8 cellular contexts compared by ENCODE assay signal in the genomic region with DNA sequence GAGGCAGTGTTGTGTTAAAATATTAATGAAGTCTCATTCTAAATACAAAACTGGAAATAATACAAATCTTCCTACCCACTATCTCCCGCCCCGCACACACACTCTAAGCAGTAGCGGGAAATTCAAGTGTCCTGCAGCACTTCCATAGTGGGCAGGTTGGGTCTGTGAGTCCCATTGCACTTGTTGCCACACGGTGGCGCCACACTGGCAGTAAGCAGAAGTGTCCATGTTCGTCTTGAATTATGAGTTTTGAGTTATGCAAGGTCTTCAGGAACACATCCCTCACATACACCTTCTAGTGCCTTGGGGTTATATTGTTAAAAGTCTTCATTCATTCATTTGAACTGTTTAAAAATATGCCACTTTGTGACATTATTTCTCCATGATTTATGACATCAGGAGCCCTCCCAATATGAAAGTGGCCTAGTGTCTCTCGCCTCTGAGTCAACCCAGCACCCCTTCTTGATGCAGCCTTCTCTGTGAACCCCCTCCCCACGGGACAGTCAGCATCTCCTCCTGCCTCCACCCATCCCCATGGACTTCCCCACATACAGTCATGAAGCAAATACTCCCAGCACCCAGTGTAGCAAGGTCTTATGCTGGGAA. TPM values are rescaled to one million over a fixed set of nuclear protein-coding genes. Genes with fewer than 3 reads are reported as not detected.
DNase-seq lines count a peak whose midpoint lies in the region; ATAC-seq, FAIRE-seq and TF ChIP-seq lines count a peak whose summit lies in the region.

No MANE protein-coding gene starts in this region.

- H3K79me2 ChIP-seq in endothelial cell of umbilical vein (ENCODE audit: control insufficient read depth, insufficient read depth, low read length) = no peaks in the 10 kb centered on the region

- no peak overlapping the region for H2AFZ ChIP-seq in endothelial cell of umbilical vein (ENCODE audit: low read depth, low read length)

- peak; percentile 76 to 83 for TF ChIP-seq CTCF in endothelial cell of umbilical vein (IDR thresholded peaks at IDR 0.05; ENCODE audit: extremely low read depth in 1 of 2, insufficient read depth in 1 of 2, low read depth in 1 of 2, low read length in 2 of 2)
- TF ChIP-seq CTCF in tibial nerve (IDR thresholded peaks at IDR 0.05) = peak; percentile 21 to 52 (median 40)

- no peaks in the 10 kb centered on the region for H3K9me1 ChIP-seq in endothelial cell of umbilical vein (replicated peaks; ENCODE audit: control insufficient read depth, extremely low read depth, insufficient read depth, low read length)

- H3K27me3 Mint-ChIP-seq in natural killer cell treated with Interleukin-12 subunit alpha and Interleukin-12 subunit beta and Interleukin-15 and Interleukin-18, amount 100 ng/mL, for 72 hours = peaks cover 17 to 32% of the 10 kb centered on the region in 2 donors

- H3K9me3 ChIP-seq in endothelial cell of umbilical vein (replicated peaks; ENCODE audit: control insufficient read depth, insufficient read depth, low read length) (no peaks in the 10 kb centered on the region), tibial nerve (no peaks in the 10 kb centered on the region)

- WGBS in tibial nerve, 2 donors = 42 to 44% methylated on average over 8 of the region's 8 CpGs

- H3K36me3 ChIP-seq in endothelial cell of umbilical vein (ENCODE audit: control insufficient read depth in 2 of 2, extremely low read depth in 1 of 2, insufficient read depth in 2 of 2, low read length in 2 of 2) (no peaks in the 10 kb centered on the region), tibial nerve (no peaks in the 10 kb centered on the region)

- no peak overlapping the region for H3K4me2 ChIP-seq in endothelial cell of umbilical vein (ENCODE audit: insufficient read depth, low read length)

- peak; percentile 84 for FAIRE-seq in endothelial cell of umbilical vein (lab: Jason Lieb, UNC)

- CTCF ChIA-PET in endothelial cell of umbilical vein (lab: Charles Lee) = interaction anchor here (2.8 to 2.9 kb wide), 3 partner anchors 10 to 147 kb away, joined by 6 to 14 read pairs (median 8); a partner anchor contains a TSS

- H3K4me3 ChIP-seq in endothelial cell of umbilical vein (replicated peaks in 1 of 3; ENCODE audit: insufficient read depth in 1 of 3, low read depth in 1 of 3, low read length in 3 of 3) (no peak overlapping the region), tibial nerve (no peak overlapping the region)

- H3K27me3 ChIP-seq in endothelial cell of umbilical vein (ENCODE audit: control insufficient read depth in 2 of 2, insufficient read depth in 2 of 2, low read length in 2 of 2) = peaks cover 0 to 2% of the 10 kb centered on the region in 2 experiments
- peaks cover 0 to 31% of the 10 kb centered on the region in 2 donors for H3K27me3 ChIP-seq in tibial nerve

- H3K27ac ChIP-seq in endothelial cell of umbilical vein (ENCODE audit: insufficient read depth, low read depth, low read length) (peak overlapping the region; percentile 54), tibial nerve (no peak overlapping the region)

- H3K36me3 Mint-ChIP-seq in natural killer cell treated with Interleukin-12 subunit alpha and Interleukin-12 subunit beta and Interleukin-15 and Interleukin-18, amount 100 ng/mL, for 72 hours = no peaks in the 10 kb centered on the region

- H3K4me1 ChIP-seq in endothelial cell of umbilical vein (ENCODE audit: control insufficient read depth, extremely low read depth, insufficient read depth, low read length) (peaks cover 15% of the 10 kb centered on the region), tibial nerve (no peaks in the 10 kb centered on the region)

- H4K20me1 ChIP-seq in endothelial cell of umbilical vein (replicated peaks; ENCODE audit: control insufficient read depth, extremely low read depth, insufficient read depth, low read length) = no peaks in the 10 kb centered on the region

- peak; percentile 64 for DNase-seq in NCI-H82 (lab: John Stamatoyannopoulos, UW)
- DNase-seq in NCI-H82 treated with DMSO at 0.1 percent for 48 hours (lab: John Stamatoyannopoulos, UW; ENCODE audit: unreplicated experiment) = no peak
- DNase-seq in NCI-H1048 (lab: John Stamatoyannopoulos, UW) = peak; percentile 31
- peak; percentile 55 to 60 for DNase-seq in activated CD4-positive, alpha-beta T cell treated with anti-CD3 and anti-CD28 coated beads, Interleukin-2, amount 50 U/mL, for 48 hours
- peak; percentile 53 for DNase-seq in endothelial cell of umbilical vein (ENCODE audit: low read depth, low spot score)
- no peak for DNase-seq in natural killer cell treated with Interleukin-12 subunit alpha and Interleukin-12 subunit beta and Interleukin-15 and Interleukin-18, amount 100 ng/mL, for 72 hours (ENCODE audit: low spot score)
- peak in 1 of 2 donors; percentile 23 for DNase-seq in tibial nerve (ENCODE audit: low spot score in 2 of 2)

- POLR2A ChIA-PET in endothelial cell of umbilical vein (lab: Charles Lee) = no interaction called here

- dilution Hi-C loops in endothelial cell of umbilical vein (cut with MboI; ENCODE audit: extremely low pct_ligation_motif_present, low sequenced_read_pairs) = no loop called here

- intact Hi-C loops in endothelial cell of umbilical vein (cut with micrococcal nuclease) = loop anchor here (1.0 kb wide), 2 partner anchors 147 to 287 kb away; no protein-coding TSS in a partner anchor

- H3K4me3 Mint-ChIP-seq in natural killer cell treated with Interleukin-12 subunit alpha and Interleukin-12 subunit beta and Interleukin-15 and Interleukin-18, amount 100 ng/mL, for 72 hours = no peak overlapping the region

- H3K27ac Mint-ChIP-seq in natural killer cell treated with Interleukin-12 subunit alpha and Interleukin-12 subunit beta and Interleukin-15 and Interleukin-18, amount 100 ng/mL, for 72 hours = no peak overlapping the region

- ATAC-seq in natural killer cell treated with Interleukin-12 subunit alpha and Interleukin-12 subunit beta and Interleukin-15 and Interleukin-18, amount 100 ng/mL, for 72 hours = peak; percentile 52 to 74
- ATAC-seq in HG03097 (IDR thresholded peaks at IDR 0.05; ENCODE audit: low FRiP score, unreplicated experiment) = no peak

- no peaks in the 10 kb centered on the region for H3K4me1 Mint-ChIP-seq in natural killer cell treated with Interleukin-12 subunit alpha and Interleukin-12 subunit beta and Interleukin-15 and Interleukin-18, amount 100 ng/mL, for 72 hours (ENCODE audit: low read depth in 2 of 2)

- H3K9ac ChIP-seq in endothelial cell of umbilical vein (replicated peaks; ENCODE audit: extremely low read depth, insufficient read depth, low read length) = no peak overlapping the region

- no TSS peak for BruUV-seq in endothelial cell of umbilical vein (replicated peaks; lab: Mats Ljungman, UMichigan)

- no peak for TF ChIP-seq EP300 in tibial nerve (IDR thresholded peaks at IDR 0.05)

- H3K9me3 Mint-ChIP-seq in natural killer cell treated with Interleukin-12 subunit alpha and Interleukin-12 subunit beta and Interleukin-15 and Interleukin-18, amount 100 ng/mL, for 72 hours = no peaks in the 10 kb centered on the region

- no peak for TF ChIP-seq POLR2A in endothelial cell of umbilical vein (IDR thresholded peaks at IDR 0.05; ENCODE audit: low read depth, low read length)
- no peak for TF ChIP-seq POLR2A in tibial nerve (IDR thresholded peaks at IDR 0.05)

TF ChIP-seq in endothelial cell of umbilical vein, 7 proteins besides CTCF, POLR2A, EP300 and RAD21:
- no peak for TF ChIP-seq GATA2 (IDR thresholded peaks at IDR 0.05; ENCODE audit: insufficient read depth, insufficient read length, low read depth, low read length)
- TF ChIP-seq, protein P1, sequence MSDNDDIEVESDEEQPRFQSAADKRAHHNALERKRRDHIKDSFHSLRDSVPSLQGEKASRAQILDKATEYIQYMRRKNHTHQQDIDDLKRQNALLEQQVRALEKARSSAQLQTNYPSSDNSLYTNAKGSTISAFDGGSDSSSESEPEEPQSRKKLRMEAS (IDR thresholded peaks at IDR 0.05; ENCODE audit: insufficient read depth, insufficient read length) = no peak
TF ChIP-seq in endothelial cell of umbilical vein: peak in this region for 0.

RNA-seq across cellular contexts. Expression of a gene that starts 17.6 kb away (rescaled TPM):
- total RNA-seq in endothelial cell of umbilical vein (15.1 and 16.6 TPM in 2 replicates), tibial nerve (10 to 100 TPM; 13.5 to 34.3 (median 27.1) TPM)
- 4.7 and 5.0 TPM in 2 replicates for polyA plus RNA-seq in endothelial cell of umbilical vein
- 7.2 and 9.5 TPM in 2 replicates for polyA plus RNA-seq in endothelial cell of umbilical vein (2011; cell fraction: cytosol; rRNA removed)
- polyA plus RNA-seq in endothelial cell of umbilical vein (2011; cell fraction: nucleus; rRNA removed) = 12.2 and 15.8 TPM in 2 replicates
- polyA plus RNA-seq in endothelial cell of umbilical vein (2012) = 8.5 and 9.7 TPM in 2 replicates
- 4.5 and 5.8 TPM in 2 replicates for polyA minus RNA-seq in endothelial cell of umbilical vein
- polyA minus RNA-seq in endothelial cell of umbilical vein (2011; cell fraction: cytosol; rRNA and poly(A)+ RNA removed) = 4.9 TPM
- 6.2 and 7.5 TPM in 2 replicates for polyA minus RNA-seq in endothelial cell of umbilical vein (2011; cell fraction: nucleus; rRNA and poly(A)+ RNA removed)
- 10 to 100 TPM; 21.7 to 27.0 TPM for total RNA-seq in natural killer cell treated with Interleukin-12 subunit alpha and Interleukin-12 subunit beta and Interleukin-15 and Interleukin-18, amount 100 ng/mL, for 72 hours

RNA-seq across cellular contexts. Expression of a gene that starts 41.0 kb away (rescaled TPM):
- total RNA-seq in endothelial cell of umbilical vein = not detected in 2 replicates
- polyA plus RNA-seq in endothelial cell of umbilical vein = not detected in 2 replicates
- polyA plus RNA-seq in endothelial cell of umbilical vein (2011; cell fraction: cytosol; rRNA removed) = not detected in 2 replicates
- polyA plus RNA-seq in endothelial cell of umbilical vein (2011; cell fraction: nucleus; rRNA removed) = not detected in 2 replicates
- not detected in 2 replicates for polyA plus RNA-seq in endothelial cell of umbilical vein (2012)
- polyA minus RNA-seq in endothelial cell of umbilical vein = not detected in 2 replicates
- polyA minus RNA-seq in endothelial cell of umbilical vein (2011; cell fraction: cytosol; rRNA and poly(A)+ RNA removed) = not detected
- polyA minus RNA-seq in endothelial cell of umbilical vein (2011; cell fraction: nucleus; rRNA and poly(A)+ RNA removed) = 0.24 TPM in 1 of 2 replicates, not detected in the other
- under 1 TPM in 1 of 2 donors, not detected in 1; 0.93 TPM for total RNA-seq in natural killer cell treated with Interleukin-12 subunit alpha and Interleukin-12 subunit beta and Interleukin-15 and Interleukin-18, amount 100 ng/mL, for 72 hours
- not detected for total RNA-seq in tibial nerve

Comparison
In these comparisons a context has a peak if more than half of its experiments do, and no peak if none do; other contexts are left out.
1. DNase-seq: peak in NCI-H82 (single experiment), NCI-H1048 (single experiment), activated CD4-positive, alpha-beta T cell treated with anti-CD3 and anti-CD28 coated beads, Interleukin-2, amount 50 U/mL, for 48 hours (2 of 2) and endothelial cell of umbilical vein (single experiment); none in NCI-H82 treated with DMSO at 0.1 percent for 48 hours (single experiment) and natural killer cell treated with Interleukin-12 subunit alpha and Interleukin-12 subunit beta and Interleukin-15 and Interleukin-18, amount 100 ng/mL, for 72 hours (single experiment).